In the genomic region with DNA sequence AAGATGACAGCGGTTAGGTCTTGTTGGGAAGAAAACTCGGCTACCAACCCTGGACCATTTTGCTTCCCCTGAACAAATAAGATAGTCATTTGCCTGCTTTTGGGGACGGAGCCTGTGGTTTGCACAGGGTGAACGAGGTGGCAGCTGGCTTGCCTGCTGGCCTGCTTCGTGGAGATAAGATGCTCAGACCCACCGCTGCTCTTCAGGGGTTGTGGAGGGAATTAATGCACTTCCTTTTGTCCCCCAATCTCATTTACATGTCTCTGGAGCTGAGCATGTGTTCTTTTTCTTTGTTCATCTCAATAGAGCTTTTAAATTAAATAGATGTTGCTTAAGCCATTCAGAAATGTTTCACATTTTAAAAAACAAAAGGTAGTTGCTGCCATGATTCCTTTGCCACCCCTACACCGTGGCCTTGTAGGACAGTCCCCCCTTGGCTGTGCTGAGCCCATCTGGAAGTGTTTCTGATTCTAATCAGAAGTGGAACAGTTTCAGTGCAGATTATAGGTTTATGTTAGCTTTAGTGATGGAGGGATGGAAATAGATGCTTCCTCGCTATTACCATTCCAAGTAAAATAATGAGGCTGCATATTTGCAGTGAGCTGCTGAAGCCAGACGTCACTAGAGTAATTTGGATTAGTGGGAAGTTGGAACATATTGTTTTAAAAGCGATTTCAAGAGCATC, we compare ENCODE assay signal across 13 cellular contexts. TPM values are rescaled to one million over a fixed set of nuclear protein-coding genes. Genes with fewer than 3 reads are reported as not detected.
DNase-seq lines count a peak whose midpoint lies in the region.
"Had no signal": no experiment of that assay in that cellular context is flagged by ENCODE, and none has a peak within 500 bp of the region (broad histone marks: within the 10 kb centered on the region; RNA-seq: fewer than 3 reads in every experiment).

No MANE protein-coding gene starts in this region.

- no peaks in the 10 kb centered on the region for H3K36me3 ChIP-seq in effector memory CD4-positive, alpha-beta T cell (ENCODE audit: control insufficient read depth, insufficient read depth, low read length)
- H3K36me3 ChIP-seq: tibial artery had no signal

- H3K36me3 Mint-ChIP-seq in activated CD4-positive, alpha-beta memory T cell treated with anti-CD3 and anti-CD28 coated beads for 36 hours = no peaks in the 10 kb centered on the region
- H3K36me3 Mint-ChIP-seq: CD4-positive, alpha-beta memory T cell had no signal

- H3K4me3 ChIP-seq in effector memory CD4-positive, alpha-beta T cell (ENCODE audit: insufficient read depth, low read depth, low read length, poor library complexity, severe bottlenecking) = no peak overlapping the region
- H3K4me3 ChIP-seq: tibial artery had no signal

- no peaks in the 10 kb centered on the region for H3K27me3 Mint-ChIP-seq in activated CD4-positive, alpha-beta memory T cell treated with anti-CD3 and anti-CD28 coated beads for 36 hours
- H3K27me3 Mint-ChIP-seq: CD4-positive, alpha-beta memory T cell had no signal

- H3K4me1 Mint-ChIP-seq in activated CD4-positive, alpha-beta memory T cell treated with anti-CD3 and anti-CD28 coated beads for 36 hours (ENCODE audit: low read depth) = peaks cover 8% of the 10 kb centered on the region

- H3K9me3 ChIP-seq in effector memory CD4-positive, alpha-beta T cell (ENCODE audit: control insufficient read depth, low read length) = no peaks in the 10 kb centered on the region
- H3K9me3 ChIP-seq: tibial artery had no signal

- no peaks in the 10 kb centered on the region for H3K27me3 ChIP-seq in effector memory CD4-positive, alpha-beta T cell (replicated peaks; ENCODE audit: control insufficient read depth, insufficient read depth, low read length, poor library complexity, severe bottlenecking)

- intact Hi-C loops in posterior vena cava (cut with DNase I) = loop anchor here in 1 of 2 donors (5.0 kb wide), 1 partner anchor 1839 kb away; no protein-coding TSS in a partner anchor
- intact Hi-C loops in activated CD4-positive, alpha-beta memory T cell treated with anti-CD3 and anti-CD28 coated beads for 36 hours (cut with micrococcal nuclease) = no loop called here

- DNase-seq in DMS 273 (lab: John Stamatoyannopoulos, UW; ENCODE audit: unreplicated experiment) = peak; percentile 47
- DNase-seq in DMS 273 treated with DMSO at 0.1 percent for 48 hours (lab: John Stamatoyannopoulos, UW) = no peak
- peak; percentile 66 for DNase-seq in NCI-H524 treated with DMSO at 0.1 percent for 48 hours (lab: John Stamatoyannopoulos, UW)
- peak; percentile 23 for DNase-seq in posterior vena cava (ENCODE audit: low spot score)
- no peak for DNase-seq in NCI-H2029 (lab: John Stamatoyannopoulos, UW)
- DNase-seq in activated CD4-positive, alpha-beta memory T cell treated with anti-CD3 and anti-CD28 coated beads for 36 hours = no peak
- DNase-seq in effector memory CD4-positive, alpha-beta T cell = no peak
- DNase-seq: CD4-positive, alpha-beta memory T cell; NCI-H1105; NCI-H510A treated with DMSO at 0.1 percent for 48 hours had no signal

- no peaks in the 10 kb centered on the region for H3K4me1 ChIP-seq in effector memory CD4-positive, alpha-beta T cell (ENCODE audit: control insufficient read depth, insufficient read depth, low read length, poor library complexity, severe bottlenecking)
- H3K4me1 ChIP-seq: tibial artery had no signal

- no peak overlapping the region for H3K27ac Mint-ChIP-seq in activated CD4-positive, alpha-beta memory T cell treated with anti-CD3 and anti-CD28 coated beads for 36 hours

- POLR2A ChIA-PET in activated CD4-positive, alpha-beta memory T cell treated with anti-CD3 and anti-CD28 coated beads for 36 hours (lab: Charles Lee) = no interaction called here

- peak overlapping the region; percentile 29 for H3K27ac ChIP-seq in cingulate gyrus (ENCODE audit: low read depth, low read length)
- H3K27ac ChIP-seq in effector memory CD4-positive, alpha-beta T cell (ENCODE audit: insufficient read depth, low read length, poor library complexity, severe bottlenecking) = no peak overlapping the region
- H3K27ac ChIP-seq: 22Rv1, tibial artery had no signal

- H3K9me3 Mint-ChIP-seq in activated CD4-positive, alpha-beta memory T cell treated with anti-CD3 and anti-CD28 coated beads for 36 hours = no peaks in the 10 kb centered on the region

- CTCF ChIA-PET in activated CD4-positive, alpha-beta memory T cell treated with anti-CD3 and anti-CD28 coated beads for 36 hours (lab: Charles Lee) = no interaction called here

- H3K4me3 Mint-ChIP-seq in activated CD4-positive, alpha-beta memory T cell treated with anti-CD3 and anti-CD28 coated beads for 36 hours = no peak overlapping the region
- H3K4me3 Mint-ChIP-seq: CD4-positive, alpha-beta memory T cell had no signal

RNA-seq across cellular contexts. Expression of a gene that starts 25.7 kb away (rescaled TPM):
- 1 to 10 TPM; 2.7 to 4.0 TPM for total RNA-seq in posterior vena cava
- total RNA-seq in activated CD4-positive, alpha-beta memory T cell treated with anti-CD3 and anti-CD28 coated beads for 36 hours = 1 to 10 TPM; 6.4 to 8.9 TPM

Comparison
In these comparisons a context has a peak if more than half of its experiments do, and no peak if none do; other contexts are left out.
1. DNase-seq: peak in DMS 273 (single experiment), NCI-H524 treated with DMSO at 0.1 percent for 48 hours (single experiment) and posterior vena cava (single experiment); none in DMS 273 treated with DMSO at 0.1 percent for 48 hours (single experiment), NCI-H2029 (single experiment), activated CD4-positive, alpha-beta memory T cell treated with anti-CD3 and anti-CD28 coated beads for 36 hours (single experiment) and effector memory CD4-positive, alpha-beta T cell (0 of 3).